2 cellular contexts compared by ENCODE assay signal in genomic region chr17:28834420-28834819, GRCh38.
TF ChIP-seq lines count a peak whose summit lies in the region.

No MANE protein-coding gene starts in this region.

TF ChIP-seq in HEK293, 187 proteins besides CTCF, POLR2A, EP300 and RAD21 (continued from another document):
- TF ChIP-seq ZNF391 (tag by site-specific recombination; IDR thresholded peaks at IDR 0.05; ENCODE audit: borderline replicate concordance, low read depth) (no peak), ZNF548 (tag by site-specific recombination; IDR thresholded peaks at IDR 0.05) (no peak), ZNF544 (tag by site-specific recombination; IDR thresholded peaks at IDR 0.05) (no peak), ZNF133 (tag by site-specific recombination; IDR thresholded peaks at IDR 0.05) (no peak), ZNF660 (tag by site-specific recombination; IDR thresholded peaks at IDR 0.05) (peak; percentile 76; the same call in 1 of the 2 replicates), ZNF132 (tag by site-specific recombination; IDR thresholded peaks at IDR 0.05; ENCODE audit: borderline replicate concordance) (no peak), ZNF518A (tag by site-specific recombination; conservative IDR thresholded peaks at IDR 0.05; ENCODE audit: low read depth) (no peak), ZNF19 (tag by site-specific recombination; IDR thresholded peaks at IDR 0.05; ENCODE audit: low read depth) (no peak), WT1 (tag by site-specific recombination; IDR thresholded peaks at IDR 0.05) (no peak), ZNF843 (tag by site-specific recombination; IDR thresholded peaks at IDR 0.05) (no peak), ZNF221 (tag by site-specific recombination; IDR thresholded peaks at IDR 0.05; ENCODE audit: borderline replicate concordance) (no peak)

TF ChIP-seq in K562, 482 proteins besides CTCF, POLR2A, EP300 and RAD21 (continued from another document):
- no peak for TF ChIP-seq KLF10 (CRISPR knock-in tag; IDR thresholded peaks at IDR 0.05)
- TF ChIP-seq ZBTB5 (IDR thresholded peaks at IDR 0.05): peak; percentile 35; the same call in 1 of the 2 replicates
- peak; percentile 100 for TF ChIP-seq MAFG (tag; conservative IDR thresholded peaks at IDR 0.05)
- TF ChIP-seq ZNF263 (CRISPR knock-in tag; IDR thresholded peaks at IDR 0.05; ENCODE audit: borderline replicate concordance): no peak
- TF ChIP-seq RBBP5 (IDR thresholded peaks at IDR 0.05; ENCODE audit: borderline replicate concordance, insufficient read depth, low read length, poor library complexity, severe bottlenecking): no peak
